In genomic region chr12:24044973-24045703, GRCh38 we compare ENCODE assay signal across 1 cellular context.
TF ChIP-seq lines count a peak whose summit lies in the region.

No MANE protein-coding gene starts in this region.

TF ChIP-seq in SK-N-SH treated with all-trans-retinoic acid at 6 μM for 48 hours, 23 proteins besides CTCF, POLR2A, EP300 and RAD21 (continued from another document):
- TF ChIP-seq POU6F1 (CRISPR knock-in tag; IDR thresholded peaks at IDR 0.05; ENCODE audit: borderline replicate concordance, low read depth) = no peak
TF ChIP-seq in SK-N-SH treated with all-trans-retinoic acid at 6 μM for 48 hours: peak in this region for 0.
